21 cellular contexts compared by ENCODE assay signal in the genomic region with DNA sequence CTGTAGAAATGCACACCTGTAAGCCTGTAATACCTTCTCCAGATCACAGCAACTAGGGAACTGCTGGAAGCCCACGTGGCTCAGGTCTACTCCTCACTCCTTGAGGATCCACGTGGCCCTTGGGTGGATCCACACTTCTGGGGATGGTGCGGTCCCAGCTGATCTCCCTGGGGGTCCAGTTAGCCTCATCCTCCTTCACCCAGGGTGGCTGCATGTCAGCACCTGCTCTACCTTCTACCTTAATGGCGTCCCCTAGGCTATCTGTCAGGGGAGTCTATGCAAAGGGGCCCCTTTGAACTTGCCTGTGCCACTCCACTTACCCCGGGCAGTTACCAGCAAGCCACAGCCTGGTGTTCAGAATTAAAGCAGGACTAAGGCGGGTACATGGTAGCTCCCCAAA.
"Had no signal": no experiment of that assay in that cellular context is flagged by ENCODE, and none has a peak within 500 bp of the region (broad histone marks: within the 10 kb centered on the region; RNA-seq: fewer than 3 reads in every experiment).

No MANE protein-coding gene starts in this region.

- DNase-seq: activated CD4-positive, alpha-beta memory T cell treated with anti-CD3 and anti-CD28 coated beads for 36 hours; activated CD4-positive, alpha-beta T cell treated with anti-CD3 and anti-CD28 coated beads for 36 hours; activated CD4-positive, alpha-beta T cell treated with anti-CD3 and anti-CD28 coated beads, Interleukin-2, amount 10 ng/mL, durations not matched to agents 24 days and 14 days; activated CD4-positive, CD25-positive, alpha-beta regulatory T cell; activated CD4-positive, CD25-positive, alpha-beta regulatory T cell treated with anti-CD3 and anti-CD28 coated beads, Interleukin-2, amount 50 U/mL, for 72 hours; activated effector memory CD4-positive, alpha-beta T cell treated with Interleukin-2 at 50 U/mL for 16 hours; activated gamma-delta T cell treated with Interleukin-2 at 50 U/mL for 16 hours; activated naive CD4-positive, alpha-beta T cell treated with anti-CD3 and anti-CD28 coated beads, Interleukin-2, amount 50 U/mL, for 16 hours; activated naive CD4-positive, alpha-beta T cell treated with Interleukin-2 at 50 U/mL for 16 hours; activated T-cell treated with anti-CD3 and anti-CD28 coated beads, Interleukin-2, amount 50 U/mL, for 4 hours; amniotic stem cell; anterior cingulate cortex; cerebellar nuclear complex; colonic mucosa; effector CD8-positive, alpha-beta T cell; foreskin fibroblast; head of caudate nucleus; T-helper 2 cell had no signal

- H3K36me3 Mint-ChIP-seq: activated CD4-positive, alpha-beta memory T cell treated with anti-CD3 and anti-CD28 coated beads for 36 hours; activated naive CD8-positive, alpha-beta T cell had no signal

- H3K27ac Mint-ChIP-seq: activated CD4-positive, alpha-beta memory T cell treated with anti-CD3 and anti-CD28 coated beads for 36 hours; activated CD4-positive, alpha-beta T cell treated with anti-CD3 and anti-CD28 coated beads for 36 hours; activated CD4-positive, alpha-beta T cell treated with anti-CD3 and anti-CD28 coated beads, Interleukin-2, amount 10 ng/mL, durations not matched to agents 24 days and 14 days; activated naive CD8-positive, alpha-beta T cell; activated T-helper 17 cell treated with anti-CD3 and anti-CD28 coated beads, Interleukin-2, amount 50 U/mL, for 72 hours had no signal

- H3K36me3 ChIP-seq: colonic mucosa had no signal

- H3K4me3 Mint-ChIP-seq: activated CD4-positive, alpha-beta memory T cell treated with anti-CD3 and anti-CD28 coated beads for 36 hours; activated CD4-positive, alpha-beta T cell treated with anti-CD3 and anti-CD28 coated beads for 36 hours; activated CD4-positive, alpha-beta T cell treated with anti-CD3 and anti-CD28 coated beads, Interleukin-2, amount 10 ng/mL, durations not matched to agents 24 days and 14 days; activated naive CD8-positive, alpha-beta T cell; activated T-cell treated with anti-CD3 and anti-CD28 coated beads, Interleukin-2, amount 50 U/mL, for 4 hours; activated T-helper 17 cell treated with anti-CD3 and anti-CD28 coated beads, Interleukin-2, amount 50 U/mL, for 72 hours had no signal

- H3K9me3 ChIP-seq: colonic mucosa had no signal

- H3K4me1 Mint-ChIP-seq: activated CD4-positive, alpha-beta T cell treated with anti-CD3 and anti-CD28 coated beads for 36 hours; activated CD4-positive, alpha-beta T cell treated with anti-CD3 and anti-CD28 coated beads, Interleukin-2, amount 10 ng/mL, durations not matched to agents 24 days and 14 days had no signal

- H3K27ac ChIP-seq: colonic mucosa had no signal

- H3K27me3 ChIP-seq: colonic mucosa had no signal

- H3K4me3 ChIP-seq: colonic mucosa had no signal

- H3K4me1 ChIP-seq: colonic mucosa had no signal

- H3K27me3 Mint-ChIP-seq: activated CD4-positive, alpha-beta memory T cell treated with anti-CD3 and anti-CD28 coated beads for 36 hours; activated CD4-positive, alpha-beta T cell treated with anti-CD3 and anti-CD28 coated beads, Interleukin-2, amount 10 ng/mL, durations not matched to agents 24 days and 14 days had no signal

- H3K9me3 Mint-ChIP-seq: activated CD4-positive, alpha-beta memory T cell treated with anti-CD3 and anti-CD28 coated beads for 36 hours; activated CD4-positive, alpha-beta T cell treated with anti-CD3 and anti-CD28 coated beads, Interleukin-2, amount 10 ng/mL, durations not matched to agents 24 days and 14 days had no signal

- ATAC-seq: activated CD4-positive, alpha-beta T cell treated with anti-CD3 and anti-CD28 coated beads for 36 hours; activated T-helper 17 cell treated with anti-CD3 and anti-CD28 coated beads, Interleukin-2, amount 50 U/mL, for 72 hours; esophagus mucosa had no signal
